8 cellular contexts compared by ENCODE assay signal in genomic region chr7:26090927-26091519, GRCh38.
DNase-seq lines count a peak whose midpoint lies in the region; ATAC-seq and TF ChIP-seq lines count a peak whose summit lies in the region.

No MANE protein-coding gene starts in this region.

- no peaks in the 10 kb centered on the region for H3K9me3 Mint-ChIP-seq in immature natural killer cell
- no peaks in the 10 kb centered on the region for H3K9me3 Mint-ChIP-seq in stimulated activated naive CD8-positive, alpha-beta T cell treated with anti-CD3 and anti-CD28 coated beads, Interleukin-15, Interleukin-2, amounts not matched to agents 100 ng/mL and 50 ng/mL, for 24 hours

- peak; percentile 68 for ATAC-seq in body of pancreas
- no peak for ATAC-seq in GM21717 (IDR thresholded peaks at IDR 0.05; ENCODE audit: unreplicated experiment)

- H3K27me3 Mint-ChIP-seq in immature natural killer cell (ENCODE audit: low read depth in 3 of 3), result peaks cover 0 to 2% (median 0%) of the 10 kb centered on the region in 3 donors
- no peaks in the 10 kb centered on the region for H3K27me3 Mint-ChIP-seq in stimulated activated naive CD8-positive, alpha-beta T cell treated with anti-CD3 and anti-CD28 coated beads, Interleukin-15, Interleukin-2, amounts not matched to agents 100 ng/mL and 50 ng/mL, for 24 hours

- H3K27ac Mint-ChIP-seq in immature natural killer cell, result no peak overlapping the region
- H3K27ac Mint-ChIP-seq in stimulated activated naive CD8-positive, alpha-beta T cell treated with anti-CD3 and anti-CD28 coated beads, Interleukin-15, Interleukin-2, amounts not matched to agents 100 ng/mL and 50 ng/mL, for 24 hours, result peak overlapping the region; percentile 1

- TF ChIP-seq POLR2A in body of pancreas (IDR thresholded peaks at IDR 0.05), result no peak

- H3K27ac ChIP-seq in body of pancreas, result no peak overlapping the region

- intact Hi-C loops in body of pancreas (cut with DNase I), result loop anchor here (10.0 kb wide), 1 partner anchor 274 kb away; no protein-coding TSS in a partner anchor

- no peaks in the 10 kb centered on the region for H3K27me3 ChIP-seq in body of pancreas

- peaks cover 7 to 9% of the 10 kb centered on the region in 2 donors for H3K4me1 Mint-ChIP-seq in immature natural killer cell
- peaks cover 31% of the 10 kb centered on the region for H3K4me1 Mint-ChIP-seq in stimulated activated naive CD8-positive, alpha-beta T cell treated with anti-CD3 and anti-CD28 coated beads, Interleukin-15, Interleukin-2, amounts not matched to agents 100 ng/mL and 50 ng/mL, for 24 hours (ENCODE audit: low read depth)

- peaks cover 8% of the 10 kb centered on the region for H3K4me1 ChIP-seq in body of pancreas

- peak overlapping the region in 4 of 5 donors; percentile 18 to 57 (median 26) for H3K4me3 Mint-ChIP-seq in immature natural killer cell
- peak overlapping the region; percentile 18 for H3K4me3 Mint-ChIP-seq in stimulated activated naive CD8-positive, alpha-beta T cell treated with anti-CD3 and anti-CD28 coated beads, Interleukin-15, Interleukin-2, amounts not matched to agents 100 ng/mL and 50 ng/mL, for 24 hours

- TF ChIP-seq CTCF in body of pancreas (IDR thresholded peaks at IDR 0.05), result peak; percentile 25 to 82 (median 63)

- DNase-seq in Daoy (ENCODE audit: low read depth) (peak; percentile 77), HPDE6-E6E7 (ENCODE audit: extremely low spot score) (peak; percentile 39), NCI-H774 (lab: John Stamatoyannopoulos, UW) (peak; percentile 26), body of pancreas (peak in 1 of 4 donors; percentile 32), immature natural killer cell (peak; percentile 13 to 32 (median 27)), T-helper 9 cell (no peak)

- WGBS in body of pancreas, 2 donors, result 1 to 2% methylated on average over 6 of the region's 6 CpGs

- H3K4me3 ChIP-seq in body of pancreas, result no peak overlapping the region

- H3K36me3 Mint-ChIP-seq in immature natural killer cell, result no peaks in the 10 kb centered on the region
- H3K36me3 Mint-ChIP-seq in stimulated activated naive CD8-positive, alpha-beta T cell treated with anti-CD3 and anti-CD28 coated beads, Interleukin-15, Interleukin-2, amounts not matched to agents 100 ng/mL and 50 ng/mL, for 24 hours (ENCODE audit: low read depth), result no peaks in the 10 kb centered on the region

- no peaks in the 10 kb centered on the region for H3K36me3 ChIP-seq in body of pancreas (replicated peaks in 1 of 2; ENCODE audit: insufficient read depth in 1 of 2, low read depth in 2 of 2)

- no peaks in the 10 kb centered on the region for H3K9me3 ChIP-seq in body of pancreas
